In the genomic region with DNA sequence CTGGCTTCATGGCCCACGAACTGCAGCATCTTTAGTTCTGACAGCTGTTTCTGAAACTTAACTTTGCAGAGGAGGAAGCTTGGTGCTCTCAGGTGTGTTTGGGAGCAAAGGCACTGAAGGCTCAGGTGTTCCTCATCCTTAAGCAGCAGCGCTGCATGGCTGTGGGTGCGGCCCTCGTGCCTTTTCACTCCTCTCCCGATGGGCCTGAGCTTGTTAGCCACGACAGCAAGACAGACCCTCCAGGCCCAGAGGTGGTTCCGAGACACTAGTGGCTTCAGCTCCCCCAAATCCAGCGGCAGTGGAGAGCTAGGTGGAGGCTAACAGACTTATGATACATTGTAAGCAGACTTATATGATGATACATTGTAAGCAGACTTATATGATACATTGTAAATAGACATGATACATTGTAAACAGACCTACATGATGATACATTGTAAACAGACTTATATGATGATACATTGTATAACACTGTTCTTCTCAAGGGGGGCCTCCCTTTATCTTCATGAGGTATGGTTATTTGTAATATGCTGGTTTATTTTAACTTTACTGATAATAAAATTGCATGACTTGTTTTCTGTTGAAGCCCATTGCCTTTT, we compare ENCODE assay signal across 1 cellular context.
TF ChIP-seq lines count a peak whose summit lies in the region.

No MANE protein-coding gene starts in this region.

TF ChIP-seq in GM12878, 131 proteins besides CTCF, POLR2A, EP300 and RAD21 (continued from another document):
- TF ChIP-seq MLLT1 (IDR thresholded peaks at IDR 0.05) (no peak), RAD51 (IDR thresholded peaks at IDR 0.05) (no peak), KLF5 (IDR thresholded peaks at IDR 0.05; ENCODE audit: partially characterized antibody) (no peak), POLR2AphosphoS5 (IDR thresholded peaks at IDR 0.05; ENCODE audit: low read length) (no peak), TCF12 (IDR thresholded peaks at IDR 0.05; ENCODE audit: low read depth, low read length) (no peak)
